9 cellular contexts compared by ENCODE assay signal in the genomic region with DNA sequence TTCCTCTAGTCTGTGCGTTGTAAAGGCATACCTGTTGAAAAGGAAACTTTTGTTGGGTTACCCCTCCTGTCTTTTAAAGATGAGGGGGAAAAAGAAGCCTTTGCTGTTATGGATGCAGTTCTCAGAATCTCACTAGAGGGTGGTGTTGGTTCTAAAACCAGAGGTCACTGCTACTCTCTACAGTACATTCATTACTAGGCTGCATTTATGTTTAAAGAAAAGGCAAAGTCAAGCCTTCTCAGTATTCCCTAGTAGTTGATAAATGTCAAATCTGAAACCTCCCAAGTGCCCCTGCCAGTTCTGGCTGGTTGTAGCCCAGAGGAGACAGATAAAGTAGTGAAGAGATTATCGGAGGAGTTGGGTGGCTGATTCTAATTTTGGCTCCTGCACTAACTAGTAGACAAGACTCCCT. TPM values are rescaled to one million over a fixed set of nuclear protein-coding genes. Genes with fewer than 3 reads are reported as not detected.
DNase-seq lines count a peak whose midpoint lies in the region; ATAC-seq and TF ChIP-seq lines count a peak whose summit lies in the region.
"Had no signal": no experiment of that assay in that cellular context is flagged by ENCODE, and none has a peak within 500 bp of the region (broad histone marks: within the 10 kb centered on the region; RNA-seq: fewer than 3 reads in every experiment).

No MANE protein-coding gene starts in this region.

- no peaks in the 10 kb centered on the region for H3K79me2 ChIP-seq in hepatocyte

- no peak overlapping the region for H3K27ac Mint-ChIP-seq in stimulated activated naive CD8-positive, alpha-beta T cell treated with anti-CD3 and anti-CD28 coated beads, Interleukin-15, Interleukin-2, amounts not matched to agents 100 ng/mL and 50 ng/mL, for 24 hours

- peaks cover 33% of the 10 kb centered on the region for H3K4me1 Mint-ChIP-seq in stimulated activated naive CD8-positive, alpha-beta T cell treated with anti-CD3 and anti-CD28 coated beads, Interleukin-15, Interleukin-2, amounts not matched to agents 100 ng/mL and 50 ng/mL, for 24 hours (ENCODE audit: low read depth)

- H3K27ac ChIP-seq in hepatocyte (no peak overlapping the region), spleen (no peak overlapping the region)

- no peak overlapping the region for H2AFZ ChIP-seq in hepatocyte

- no peaks in the 10 kb centered on the region for H3K36me3 Mint-ChIP-seq in stimulated activated naive CD8-positive, alpha-beta T cell treated with anti-CD3 and anti-CD28 coated beads, Interleukin-15, Interleukin-2, amounts not matched to agents 100 ng/mL and 50 ng/mL, for 24 hours (ENCODE audit: low read depth)

- H3K4me3 ChIP-seq in astrocyte of the cerebellum (ENCODE audit: low read depth, low read length) (no peak overlapping the region), hepatocyte (no peak overlapping the region), spleen (no peak overlapping the region)

- 32% methylated on average over 2 of the region's 2 CpGs for WGBS in hepatocyte (ENCODE audit: low lambda C conversion rate, missing lambda C conversion rate)
- WGBS in spleen, 5 donors = 24 to 37% (median 32%) methylated on average over 2 of the region's 2 CpGs

- in situ Hi-C loops in astrocyte of the cerebellum (cut with HindIII; ENCODE audit: low sequenced_read_pairs) = no loop called here

- TF ChIP-seq POLR2A in spleen (IDR thresholded peaks at IDR 0.05) = no peak

- H3K27me3 ChIP-seq in hepatocyte (peaks cover 28% of the 10 kb centered on the region), spleen (replicated peaks in 1 of 7) (peaks cover 0 to 78% (median 47%) of the 10 kb centered on the region in 7 donors)

- H3K4me3 Mint-ChIP-seq in stimulated activated naive CD8-positive, alpha-beta T cell treated with anti-CD3 and anti-CD28 coated beads, Interleukin-15, Interleukin-2, amounts not matched to agents 100 ng/mL and 50 ng/mL, for 24 hours = peak overlapping the region; percentile 43

- intact Hi-C loops in spleen (cut with DNase I; ENCODE audit: low total_unique reads) = loop anchor here (5.0 kb wide), 2 partner anchors 324 to 494 kb away; no protein-coding TSS in a partner anchor

- ATAC-seq in stimulated activated naive CD8-positive, alpha-beta T cell treated with anti-CD3 and anti-CD28 coated beads, Interleukin-15, Interleukin-2, amounts not matched to agents 100 U/mL and 50 U/mL, for 24 hours = no peak
- peak; percentile 29 for ATAC-seq in HG02884 (IDR thresholded peaks at IDR 0.05; ENCODE audit: unreplicated experiment)

- H4K20me1 ChIP-seq in hepatocyte (ENCODE audit: insufficient read depth, poor library complexity, severe bottlenecking) = no peaks in the 10 kb centered on the region

- no peaks in the 10 kb centered on the region for H3K36me3 ChIP-seq in hepatocyte (replicated peaks; ENCODE audit: insufficient read depth, low read depth)
- no peaks in the 10 kb centered on the region for H3K36me3 ChIP-seq in spleen

- no peaks in the 10 kb centered on the region for H3K9me3 ChIP-seq in hepatocyte (ENCODE audit: low read depth)
- H3K9me3 ChIP-seq in spleen = no peaks in the 10 kb centered on the region

- no peaks in the 10 kb centered on the region for H3K9me3 Mint-ChIP-seq in stimulated activated naive CD8-positive, alpha-beta T cell treated with anti-CD3 and anti-CD28 coated beads, Interleukin-15, Interleukin-2, amounts not matched to agents 100 ng/mL and 50 ng/mL, for 24 hours

- peaks cover 22% of the 10 kb centered on the region for H3K27me3 Mint-ChIP-seq in stimulated activated naive CD8-positive, alpha-beta T cell treated with anti-CD3 and anti-CD28 coated beads, Interleukin-15, Interleukin-2, amounts not matched to agents 100 ng/mL and 50 ng/mL, for 24 hours

- H3K4me1 ChIP-seq in hepatocyte (ENCODE audit: insufficient read depth) = peaks cover 5% of the 10 kb centered on the region
- H3K4me1 ChIP-seq in spleen = peaks cover 18 to 46% (median 28%) of the 10 kb centered on the region in 6 donors

- DNase-seq in stimulated activated naive CD8-positive, alpha-beta T cell treated with anti-CD3 and anti-CD28 coated beads, Interleukin-15, Interleukin-2, amounts not matched to agents 100 U/mL and 50 U/mL, for 24 hours = no peak
- peak; percentile 34 for DNase-seq in NCI-H748 treated with DMSO at 0.1 percent for 48 hours (lab: John Stamatoyannopoulos, UW)
- peak; percentile 55 for DNase-seq in astrocyte of the cerebellum (ENCODE audit: low read depth)
- peak; percentile 69 for DNase-seq in hepatocyte (ENCODE audit: low spot score)
- DNase-seq in spleen = no peak
- DNase-seq in stimulated activated CD4-positive, alpha-beta T cell treated with anti-CD3 and anti-CD28 coated beads, Interleukin-2, amount 100 ng/mL, for 24 hours = no peak

- no peak overlapping the region for H3K4me2 ChIP-seq in hepatocyte

- peak; percentile 85 for TF ChIP-seq CTCF in astrocyte of the cerebellum (IDR thresholded peaks at IDR 0.05; ENCODE audit: low read depth, low read length, missing control alignments)
- peak; percentile 81 for TF ChIP-seq CTCF in hepatocyte (IDR thresholded peaks at IDR 0.05; ENCODE audit: poor library complexity)
- TF ChIP-seq CTCF in spleen (IDR thresholded peaks at IDR 0.05 in 8 of 11, conservative IDR thresholded peaks at IDR 0.05 in 3 of 11) = peak in 9 of 11 experiments; percentile 22 to 74 (median 55)

- H3K9me2 ChIP-seq in hepatocyte (replicated peaks; ENCODE audit: insufficient read depth) = no peaks in the 10 kb centered on the region

RNA-seq across cellular contexts. Expression of a gene that starts 1.4 kb away (rescaled TPM):
- total RNA-seq in hepatocyte = 2.2 and 2.4 TPM in 2 replicates
- 0.37 and 0.43 TPM in 2 replicates for polyA plus RNA-seq in hepatocyte
- total RNA-seq in spleen = 1 to 10 TPM; 3.1 to 6.5 (median 4.4) TPM
- under 1 TPM; 0.54 to 0.93 (median 0.68) TPM for polyA plus RNA-seq in spleen

RNA-seq across cellular contexts. Expression of a gene that starts 17.9 kb away (rescaled TPM):
- total RNA-seq in hepatocyte (not detected in 2 replicates), spleen (not detected)
- polyA plus RNA-seq in hepatocyte (not detected in 2 replicates), spleen (not detected)
- polyA plus RNA-seq: esophagus had no signal

Comparison
In these comparisons a context has a peak if more than half of its experiments do, and no peak if none do; other contexts are left out.
1. DNase-seq: peak in NCI-H748 treated with DMSO at 0.1 percent for 48 hours (single experiment), astrocyte of the cerebellum (single experiment) and hepatocyte (single experiment); none in stimulated activated naive CD8-positive, alpha-beta T cell treated with anti-CD3 and anti-CD28 coated beads, Interleukin-15, Interleukin-2, amounts not matched to agents 100 U/mL and 50 U/mL, for 24 hours (single experiment), spleen (single experiment) and stimulated activated CD4-positive, alpha-beta T cell treated with anti-CD3 and anti-CD28 coated beads, Interleukin-2, amount 100 ng/mL, for 24 hours (0 of 2).
2. Peak in every context shown above with its lines, with median percentiles within 50 percentile points of each other: CTCF ChIP-seq.